Comparison of ENCODE assay signal across 8 cellular contexts in genomic region chrX:154019061-154019621, GRCh38.
DNase-seq lines count a peak whose midpoint lies in the region; ATAC-seq lines count a peak whose summit lies in the region.

No MANE protein-coding gene starts in this region.

- H3K36me3 Mint-ChIP-seq in activated naive CD4-positive, alpha-beta T cell treated with anti-CD3 and anti-CD28 coated beads, Interleukin-2, amount 50 U/mL, for 24 hours: no peaks in the 10 kb centered on the region
- H3K36me3 Mint-ChIP-seq in stimulated activated naive B cell treated with anti-CD40 and anti-IgM and Interleukin-4, amounts not matched to agents 10 μg/mL and 1 μg/mL and 100 μg/mL, for 72 hours: peaks cover 17 to 26% of the 10 kb centered on the region in 2 donors

- H3K4me1 Mint-ChIP-seq in activated naive CD4-positive, alpha-beta T cell treated with anti-CD3 and anti-CD28 coated beads, Interleukin-2, amount 50 U/mL, for 24 hours: peaks cover 12% of the 10 kb centered on the region
- peaks cover 26 to 46% of the 10 kb centered on the region in 2 donors for H3K4me1 Mint-ChIP-seq in stimulated activated naive B cell treated with anti-CD40 and anti-IgM and Interleukin-4, amounts not matched to agents 10 μg/mL and 1 μg/mL and 100 μg/mL, for 72 hours

- peak overlapping the region; percentile 89 for H3K27ac Mint-ChIP-seq in activated naive CD4-positive, alpha-beta T cell treated with anti-CD3 and anti-CD28 coated beads, Interleukin-2, amount 50 U/mL, for 24 hours
- peak overlapping the region; percentile 95 for H3K27ac Mint-ChIP-seq in stimulated activated naive B cell treated with anti-CD40 and anti-IgM and Interleukin-4, amounts not matched to agents 10 μg/mL and 1 μg/mL and 100 μg/mL, for 72 hours

- no peaks in the 10 kb centered on the region for H3K27me3 Mint-ChIP-seq in activated naive CD4-positive, alpha-beta T cell treated with anti-CD3 and anti-CD28 coated beads, Interleukin-2, amount 50 U/mL, for 24 hours
- peaks cover 0 to 4% of the 10 kb centered on the region in 2 donors for H3K27me3 Mint-ChIP-seq in stimulated activated naive B cell treated with anti-CD40 and anti-IgM and Interleukin-4, amounts not matched to agents 10 μg/mL and 1 μg/mL and 100 μg/mL, for 72 hours

- no peak for DNase-seq in stimulated activated naive B cell treated with anti-CD40 and anti-IgM and Interleukin-4, amounts not matched to agents 10 μg/mL and 1 μg/mL and 100 μg/mL, for 72 hours
- DNase-seq in NCI-H2107 treated with DMSO at 0.1 percent for 48 hours (lab: John Stamatoyannopoulos, UW; ENCODE audit: unreplicated experiment) (no peak), NCI-H446 (lab: John Stamatoyannopoulos, UW) (no peak), NCI-H2171 (lab: John Stamatoyannopoulos, UW) (no peak)

- H3K4me3 Mint-ChIP-seq in activated naive CD4-positive, alpha-beta T cell treated with anti-CD3 and anti-CD28 coated beads, Interleukin-2, amount 50 U/mL, for 24 hours: peak overlapping the region; percentile 90
- H3K4me3 Mint-ChIP-seq in stimulated activated naive B cell treated with anti-CD40 and anti-IgM and Interleukin-4, amounts not matched to agents 10 μg/mL and 1 μg/mL and 100 μg/mL, for 72 hours: peak overlapping the region; percentile 86 to 89

- H3K4me3 ChIP-seq in iPS-18c (ENCODE audit: insufficient read depth, low read depth, low read length): peak overlapping the region; percentile 31

- H3K9me3 Mint-ChIP-seq in activated naive CD4-positive, alpha-beta T cell treated with anti-CD3 and anti-CD28 coated beads, Interleukin-2, amount 50 U/mL, for 24 hours: no peaks in the 10 kb centered on the region
- no peaks in the 10 kb centered on the region for H3K9me3 Mint-ChIP-seq in stimulated activated naive B cell treated with anti-CD40 and anti-IgM and Interleukin-4, amounts not matched to agents 10 μg/mL and 1 μg/mL and 100 μg/mL, for 72 hours

- ATAC-seq in GM18498 (IDR thresholded peaks at IDR 0.05; ENCODE audit: unreplicated experiment) (peak; percentile 5), HG03103 (IDR thresholded peaks at IDR 0.05; ENCODE audit: low read depth, unreplicated experiment) (peak; percentile 14)
- peak; percentile 24 to 27 for ATAC-seq in stimulated activated naive B cell treated with anti-CD40 and anti-IgM and Interleukin-4, amounts not matched to agents 10 μg/mL and 1 μg/mL and 100 μg/mL, for 72 hours (replicated peaks)

- peaks cover 12% of the 10 kb centered on the region for H3K9me3 ChIP-seq in iPS-18c (ENCODE audit: control insufficient read depth, insufficient read depth, low read length)
